In the genomic region with DNA sequence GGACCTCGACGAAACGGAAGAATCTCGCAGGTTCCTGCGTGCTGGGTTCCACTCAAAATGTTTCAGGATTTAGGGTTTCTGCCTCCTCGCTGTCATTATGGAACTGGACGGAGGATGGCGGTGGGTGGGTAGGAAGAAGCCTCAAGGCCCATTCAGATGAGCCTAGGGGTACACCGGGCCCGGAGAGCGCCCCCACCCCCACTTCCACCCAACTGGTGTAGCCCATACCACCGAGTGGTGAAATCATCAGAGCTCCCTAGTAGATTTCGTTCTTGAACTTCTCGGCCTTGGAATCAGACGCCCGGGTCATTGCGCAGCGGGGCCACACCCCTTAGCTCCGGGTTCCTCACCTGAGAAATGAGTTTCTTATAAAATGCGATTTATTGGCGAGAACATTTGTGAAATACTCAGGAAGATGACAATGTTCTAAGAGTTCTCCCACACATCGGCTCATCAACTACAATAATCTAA, we compare ENCODE assay signal across 3 cellular contexts.
TF ChIP-seq lines count a peak whose summit lies in the region.

No MANE protein-coding gene starts in this region.

TF ChIP-seq in GM23338, 12 proteins besides CTCF, POLR2A, EP300 and RAD21:
- TF ChIP-seq ZNF331 (CRISPR knock-in tag; IDR thresholded peaks at IDR 0.05; ENCODE audit: low read depth) (no peak), EZH2phosphoT487 (IDR thresholded peaks at IDR 0.05; ENCODE audit: unreplicated experiment) (peak; percentile 19)
TF ChIP-seq in GM23338: peak in this region for 1.

TF ChIP-seq in H1, 55 proteins besides CTCF, POLR2A, EP300 and RAD21:
- TF ChIP-seq SUZ12 (IDR thresholded peaks at IDR 0.05; ENCODE audit: low read length) (peak; percentile 69; the same call in 1 of the 2 replicates), CREB1 (IDR thresholded peaks at IDR 0.05) (no peak), CBX8 (IDR thresholded peaks at IDR 0.05; ENCODE audit: borderline replicate concordance, low read depth, low read length) (peak; percentile 15; the same call in 1 of the 2 replicates), TBP (IDR thresholded peaks at IDR 0.05; ENCODE audit: low read depth, low read length) (no peak), CEBPB (IDR thresholded peaks at IDR 0.05; ENCODE audit: low read depth, low read length) (no peak), RNF2 (IDR thresholded peaks at IDR 0.05; ENCODE audit: borderline replicate concordance, low read depth, low read length, missing control alignments, poor library complexity, severe bottlenecking) (peak; percentile 72)
- TF ChIP-seq, protein P1, sequence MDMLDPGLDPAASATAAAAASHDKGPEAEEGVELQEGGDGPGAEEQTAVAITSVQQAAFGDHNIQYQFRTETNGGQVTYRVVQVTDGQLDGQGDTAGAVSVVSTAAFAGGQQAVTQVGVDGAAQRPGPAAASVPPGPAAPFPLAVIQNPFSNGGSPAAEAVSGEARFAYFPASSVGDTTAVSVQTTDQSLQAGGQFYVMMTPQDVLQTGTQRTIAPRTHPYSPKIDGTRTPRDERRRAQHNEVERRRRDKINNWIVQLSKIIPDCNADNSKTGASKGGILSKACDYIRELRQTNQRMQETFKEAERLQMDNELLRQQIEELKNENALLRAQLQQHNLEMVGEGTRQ (IDR thresholded peaks at IDR 0.05; ENCODE audit: low read length), result no peak
TF ChIP-seq in H1: peak in this region for 3.

TF ChIP-seq in HEK293T, 16 proteins besides CTCF, POLR2A, EP300 and RAD21:
- TF ChIP-seq ZNF384 (IDR thresholded peaks at IDR 0.05) (no peak), NFRKB (IDR thresholded peaks at IDR 0.05) (no peak)
